7 cellular contexts compared by ENCODE assay signal in genomic region chr17:82963104-82963950, GRCh38.
DNase-seq lines count a peak whose midpoint lies in the region; FAIRE-seq and TF ChIP-seq lines count a peak whose summit lies in the region.

No MANE protein-coding gene starts in this region.

- no peak for FAIRE-seq in astrocyte (lab: Jason Lieb, UNC)

- TF ChIP-seq CTCF in GM12864 (IDR thresholded peaks at IDR 0.05; ENCODE audit: low read depth, low read length, missing control alignments) (peak; percentile 58), astrocyte (IDR thresholded peaks at IDR 0.05; ENCODE audit: insufficient read depth, low read depth, low read length) (peak; percentile 54), hepatocyte (IDR thresholded peaks at IDR 0.05; ENCODE audit: poor library complexity) (peak; percentile 86), prostate gland (IDR thresholded peaks at IDR 0.05) (peak in 3 of 4 experiments; percentile 69 to 83 (median 71))

- H3K27me3 Mint-ChIP-seq in astrocyte (ENCODE audit: low read depth, unreplicated experiment) = peaks cover 2% of the 10 kb centered on the region

- DNase-seq in GM12864 (ENCODE audit: low read depth) (no peak), NCI-H510A (lab: John Stamatoyannopoulos, UW) (peak; percentile 45), astrocyte (ENCODE audit: low read depth) (peak; percentile 49), hepatocyte (ENCODE audit: low spot score) (peak; percentile 90), prostate gland (ENCODE audit: low spot score) (peak; percentile 59), A172 (ENCODE audit: low spot score) (no peak), NCI-H2171 (lab: John Stamatoyannopoulos, UW) (no peak)

- peak overlapping the region; percentile 89 for H2AFZ ChIP-seq in astrocyte (ENCODE audit: low read depth, low read length)
- H2AFZ ChIP-seq in hepatocyte = peak overlapping the region; percentile 33

- H3K36me3 ChIP-seq in astrocyte (ENCODE audit: insufficient read depth, low read length) = peaks cover 3% of the 10 kb centered on the region
- no peaks in the 10 kb centered on the region for H3K36me3 ChIP-seq in hepatocyte (replicated peaks; ENCODE audit: insufficient read depth, low read depth)
- H3K36me3 ChIP-seq in prostate gland = no peaks in the 10 kb centered on the region

- no peak overlapping the region for H3K4me3 Mint-ChIP-seq in astrocyte (ENCODE audit: unreplicated experiment)

- H3K27ac ChIP-seq in astrocyte (ENCODE audit: low read depth, low read length) (no peak overlapping the region), hepatocyte (no peak overlapping the region), prostate gland (no peak overlapping the region)

- peak overlapping the region; percentile 67 for H3K9ac ChIP-seq in astrocyte (ENCODE audit: low read length)

- H3K9me2 ChIP-seq in hepatocyte (replicated peaks; ENCODE audit: insufficient read depth) = no peaks in the 10 kb centered on the region

- H3K79me2 ChIP-seq in astrocyte (ENCODE audit: insufficient read depth, low read length) = no peaks in the 10 kb centered on the region
- H3K79me2 ChIP-seq in hepatocyte = no peaks in the 10 kb centered on the region

- H3K27me3 ChIP-seq in astrocyte (ENCODE audit: insufficient read depth, low read length) = no peaks in the 10 kb centered on the region
- H3K27me3 ChIP-seq in hepatocyte = no peaks in the 10 kb centered on the region
- no peaks in the 10 kb centered on the region for H3K27me3 ChIP-seq in prostate gland (replicated peaks; ENCODE audit: insufficient read depth)

- H3K4me3 ChIP-seq in GM12864 (ENCODE audit: low read depth, low read length) = no peak overlapping the region
- peak overlapping the region; percentile 39 for H3K4me3 ChIP-seq in astrocyte (ENCODE audit: insufficient read depth, low read depth, low read length)
- H3K4me3 ChIP-seq in hepatocyte = no peak overlapping the region
- H3K4me3 ChIP-seq in prostate gland = no peak overlapping the region

- no peak for TF ChIP-seq POLR2A in prostate gland (IDR thresholded peaks at IDR 0.05)

- H3K9me3 Mint-ChIP-seq in astrocyte (ENCODE audit: unreplicated experiment) = no peaks in the 10 kb centered on the region

- H3K27ac Mint-ChIP-seq in astrocyte (ENCODE audit: unreplicated experiment) = peak overlapping the region; percentile 34

- H3K4me2 ChIP-seq in astrocyte (ENCODE audit: low read length) = peak overlapping the region; percentile 84
- peak overlapping the region; percentile 72 for H3K4me2 ChIP-seq in hepatocyte

- intact Hi-C loops in prostate gland (cut with DNase I) = no loop called here

- no peaks in the 10 kb centered on the region for H4K20me1 ChIP-seq in astrocyte (ENCODE audit: insufficient read depth, low read length)
- H4K20me1 ChIP-seq in hepatocyte (ENCODE audit: insufficient read depth, poor library complexity, severe bottlenecking) = no peaks in the 10 kb centered on the region

- WGBS in hepatocyte (ENCODE audit: low lambda C conversion rate, missing lambda C conversion rate) = 15% methylated on average over 21 of the region's 25 CpGs
- WGBS in prostate gland = 20% methylated on average over 18 of the region's 25 CpGs

- no peaks in the 10 kb centered on the region for H3K4me1 Mint-ChIP-seq in astrocyte (ENCODE audit: low read depth, unreplicated experiment)

- H3K4me1 ChIP-seq in astrocyte (ENCODE audit: insufficient read depth, low read length) = peaks cover 10% of the 10 kb centered on the region
- peaks cover 5% of the 10 kb centered on the region for H3K4me1 ChIP-seq in hepatocyte (ENCODE audit: insufficient read depth)
- H3K4me1 ChIP-seq in prostate gland (replicated peaks) = no peaks in the 10 kb centered on the region

- H3K36me3 Mint-ChIP-seq in astrocyte (ENCODE audit: low read depth, unreplicated experiment) = no peaks in the 10 kb centered on the region

- H3K9me3 ChIP-seq in astrocyte (ENCODE audit: insufficient read depth, low read depth, low read length) = no peaks in the 10 kb centered on the region
- no peaks in the 10 kb centered on the region for H3K9me3 ChIP-seq in hepatocyte (ENCODE audit: low read depth)
- H3K9me3 ChIP-seq in prostate gland = no peaks in the 10 kb centered on the region

Comparison
In these comparisons a context has a peak if more than half of its experiments do, and no peak if none do; other contexts are left out.
1. DNase-seq: peak in NCI-H510A (single experiment), astrocyte (single experiment), hepatocyte (single experiment) and prostate gland (single experiment); none in GM12864 (single experiment), A172 (single experiment) and NCI-H2171 (single experiment).
2. Peak in every context shown above with its lines, with median percentiles within 50 percentile points of each other: CTCF ChIP-seq.